Comparison of ENCODE assay signal across 9 cellular contexts in genomic region chr12:27221625-27222387, GRCh38. TPM values are rescaled to one million over a fixed set of nuclear protein-coding genes. Genes with fewer than 3 reads are reported as not detected.
A peak's percentile ranks its signal among the peaks of the same experiment; 100 is the strongest.
DNase-seq lines count a peak whose midpoint lies in the region; ATAC-seq lines count a peak whose summit lies in the region.
"Had no signal": no experiment of that assay in that cellular context is flagged by ENCODE, and none has a peak within 500 bp of the region (broad histone marks: within the 10 kb centered on the region; RNA-seq: fewer than 3 reads in every experiment).

No MANE protein-coding gene starts in this region.

- H3K27me3 Mint-ChIP-seq in IgD-negative memory B cell, result no peaks in the 10 kb centered on the region
- no peaks in the 10 kb centered on the region for H3K27me3 Mint-ChIP-seq in T-cell

- ATAC-seq in Right ventricle myocardium superior (ENCODE audit: poor library complexity), result peak; percentile 45
- ATAC-seq in HG02759 (IDR thresholded peaks at IDR 0.05; ENCODE audit: unreplicated experiment), result peak; percentile 66
- ATAC-seq in T-cell (replicated peaks in 1 of 4), result no peak

- H3K4me1 Mint-ChIP-seq in IgD-negative memory B cell, result peaks cover 16 to 34% (median 23%) of the 10 kb centered on the region in 3 donors
- H3K4me1 Mint-ChIP-seq in T-cell, result peaks cover 0 to 5% (median 0%) of the 10 kb centered on the region in 3 donors

- peak overlapping the region; percentile 32 to 85 (median 73) for H3K27ac Mint-ChIP-seq in IgD-negative memory B cell
- H3K27ac Mint-ChIP-seq in T-cell, result no peak overlapping the region

- H3K36me3 Mint-ChIP-seq in IgD-negative memory B cell (no peaks in the 10 kb centered on the region), T-cell (no peaks in the 10 kb centered on the region)

- intact Hi-C loops in Right ventricle myocardium superior (cut with DNase I) (no loop called here), cardiac septum (cut with DNase I) (no loop called here)

- CTCF ChIA-PET in T-cell (lab: Charles Lee), result no interaction called here

- H3K9me3 Mint-ChIP-seq in IgD-negative memory B cell (no peaks in the 10 kb centered on the region), T-cell (no peaks in the 10 kb centered on the region)

- DNase-seq in Right ventricle myocardium superior, result no peak
- no peak for DNase-seq in cardiac septum (ENCODE audit: low spot score)
- DNase-seq in activated naive CD4-positive, alpha-beta T cell treated with Interleukin-2 at 50 U/mL for 16 hours, result no peak
- DNase-seq in central memory CD4-positive, alpha-beta T cell, result no peak
- DNase-seq in NCI-H774 (lab: John Stamatoyannopoulos, UW), result no peak
- no peak for DNase-seq in T-cell
- DNase-seq: upper lobe of left lung had no signal

- POLR2A ChIA-PET in T-cell (lab: Charles Lee), result interaction anchor here in 1 of 2 donors (0.6 kb wide), 1 partner anchor 105 kb away, joined by 9 read pairs; no protein-coding TSS in a partner anchor

- peak overlapping the region in 3 of 4 donors; percentile 8 to 88 (median 82) for H3K4me3 Mint-ChIP-seq in IgD-negative memory B cell
- no peak overlapping the region for H3K4me3 Mint-ChIP-seq in T-cell

RNA-seq across cellular contexts. Expression of gene STK38L, which starts 22.3 kb away (rescaled TPM):
- total RNA-seq in Right ventricle myocardium superior (55.1 TPM), cardiac septum (269 TPM), T-cell (10 to 100 TPM; 13.5 to 19.6 (median 18.3) TPM)
- polyA plus RNA-seq in IgD-negative memory B cell, result 12.7 TPM

Comparison
In these comparisons a context has a peak if more than half of its experiments do, and no peak if none do; other contexts are left out.
1. ATAC-seq: peak in Right ventricle myocardium superior (single experiment) and HG02759 (single experiment); none in T-cell (0 of 4).
2. H3K27ac Mint-ChIP-seq: peak in IgD-negative memory B cell (3 of 3); none in T-cell (0 of 2).
3. H3K4me3 Mint-ChIP-seq: peak in IgD-negative memory B cell (3 of 4); none in T-cell (0 of 3).